In the genomic region with DNA sequence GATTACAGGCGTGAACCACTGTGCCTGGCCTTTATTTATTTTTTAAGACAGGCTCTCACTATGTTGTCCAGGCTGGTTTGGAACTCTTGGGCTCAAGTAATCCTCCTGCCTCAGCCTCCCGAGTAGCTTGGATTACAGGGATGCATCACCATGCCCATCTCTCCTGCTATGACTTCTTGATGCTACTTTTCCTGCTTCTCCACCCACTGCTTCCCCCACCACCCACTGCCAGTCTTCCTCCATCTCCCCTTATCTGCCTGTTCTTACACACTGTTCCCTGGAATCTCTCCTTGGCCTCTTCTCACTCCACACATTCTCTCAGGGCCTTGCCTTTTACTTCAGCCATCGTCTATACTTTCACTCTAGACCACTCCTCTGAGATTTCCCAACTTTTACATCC, we compare ENCODE assay signal across 11 cellular contexts.
"Had no signal": no experiment of that assay in that cellular context is flagged by ENCODE, and none has a peak within 500 bp of the region (broad histone marks: within the 10 kb centered on the region; RNA-seq: fewer than 3 reads in every experiment).

No MANE protein-coding gene starts in this region.

- H3K4me1 ChIP-seq: foreskin keratinocyte had no signal

- H3K27ac ChIP-seq: foreskin keratinocyte had no signal

- H3K27me3 ChIP-seq: left lung had no signal

- ATAC-seq: foreskin keratinocyte; left lung; stimulated activated naive CD8-positive, alpha-beta T cell treated with anti-CD3 and anti-CD28 coated beads, Interleukin-15, Interleukin-2, amounts not matched to agents 100 U/mL and 50 U/mL, for 24 hours had no signal

- DNase-seq: activated CD4-positive, alpha-beta memory T cell treated with anti-CD3 and anti-CD28 coated beads for 36 hours; activated gamma-delta T cell treated with Interleukin-2 at 50 U/mL for 16 hours; activated naive CD8-positive, alpha-beta T cell treated with anti-CD3 and anti-CD28 coated beads for 36 hours; activated T-cell treated with anti-CD3 and anti-CD28 coated beads, Interleukin-2, amount 50 U/mL, for 48 hours; anterior cingulate cortex; foreskin keratinocyte; islet precursor cell; left lung; stimulated activated CD4-positive, alpha-beta T cell treated with anti-CD3 and anti-CD28 coated beads, Interleukin-2, amount 100 ng/mL, for 48 hours; stimulated activated naive CD8-positive, alpha-beta T cell treated with anti-CD3 and anti-CD28 coated beads, Interleukin-15, Interleukin-2, amounts not matched to agents 100 U/mL and 50 U/mL, for 24 hours had no signal

- H3K4me3 ChIP-seq: left lung, tibial nerve had no signal

- H3K9me3 ChIP-seq: left lung, tibial nerve had no signal
